ENCODE assay signal across 8 cellular contexts in the genomic region with DNA sequence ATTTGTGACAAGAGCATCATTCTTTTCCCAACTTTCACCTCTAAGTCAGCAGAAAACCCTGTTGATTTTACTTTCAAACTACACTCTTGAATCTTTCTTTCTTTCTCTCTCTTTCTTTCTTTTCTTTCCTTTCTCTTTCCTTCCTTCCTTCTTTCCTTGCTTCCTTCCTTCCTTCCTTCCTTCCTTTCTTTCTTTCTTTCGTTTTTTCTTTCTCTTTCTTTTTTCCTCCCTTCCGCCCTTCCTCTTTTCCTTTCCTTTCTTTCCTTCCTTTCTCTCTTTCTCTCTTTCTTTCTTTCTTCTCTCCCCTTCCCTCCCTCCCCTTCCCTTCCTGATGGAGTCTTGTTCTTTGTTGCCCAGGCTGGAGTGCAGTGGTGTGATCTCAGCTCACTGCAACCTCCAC.
"Had no signal": no experiment of that assay in that cellular context is flagged by ENCODE, and none has a peak within 500 bp of the region (broad histone marks: within the 10 kb centered on the region; RNA-seq: fewer than 3 reads in every experiment).

No MANE protein-coding gene starts in this region.

- H3K9me3 ChIP-seq: HAP-1 had no signal

- H3K36me3 ChIP-seq: HAP-1 had no signal

- FAIRE-seq: HTR-8/SVneo had no signal

- H3K9me3 Mint-ChIP-seq: IgD-negative memory B cell had no signal

- H3K4me1 Mint-ChIP-seq: IgD-negative memory B cell had no signal

- H3K36me3 Mint-ChIP-seq: IgD-negative memory B cell had no signal

- H3K9ac ChIP-seq: GM23248 had no signal

- H3K4me1 ChIP-seq: HAP-1 had no signal

- H3K4me3 ChIP-seq: GM23248, HAP-1 had no signal

- H3K27ac ChIP-seq: GM23248 had no signal

- H2AFZ ChIP-seq: GM23248 had no signal

- DNase-seq: GM23248, GOT3, H7, KG1 had no signal

- ATAC-seq: HCT116 had no signal
